ENCODE assay signal across 1 cellular context in the genomic region with DNA sequence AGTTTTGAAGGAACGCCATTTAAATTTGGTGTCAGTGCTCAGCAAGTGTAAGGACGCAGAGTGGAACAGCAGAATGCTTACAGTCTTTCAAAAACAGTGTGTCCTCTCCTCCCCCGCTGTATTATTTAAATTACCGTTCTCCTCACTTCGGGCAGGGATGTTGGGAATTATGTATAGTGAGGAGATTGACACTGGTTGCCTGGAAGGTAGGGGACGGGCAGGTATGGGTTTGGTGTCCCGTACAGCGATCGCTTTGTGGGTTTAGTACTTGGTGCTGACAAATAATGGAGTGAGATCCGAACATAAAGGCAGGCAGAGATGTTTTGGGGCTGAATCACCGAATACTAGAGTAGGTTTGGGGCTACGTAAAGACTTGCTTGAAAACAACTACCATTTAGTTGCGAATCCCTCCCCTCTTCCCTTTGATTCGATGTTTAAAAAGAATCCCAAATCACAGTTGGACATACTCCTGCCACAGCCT.
TF ChIP-seq lines count a peak whose summit lies in the region.

No MANE protein-coding gene starts in this region.

TF ChIP-seq in SK-N-SH treated with all-trans-retinoic acid at 6 μM for 48 hours, 23 proteins besides CTCF, POLR2A, EP300 and RAD21 (continued from another document):
- TF ChIP-seq CSRNP3 (CRISPR knock-in tag; IDR thresholded peaks at IDR 0.05) (no peak), OSR1 (CRISPR knock-in tag; IDR thresholded peaks at IDR 0.05) (no peak), PPARA (CRISPR knock-in tag; IDR thresholded peaks at IDR 0.05; ENCODE audit: borderline replicate concordance) (no peak), TOX (CRISPR knock-in tag; IDR thresholded peaks at IDR 0.05; ENCODE audit: borderline replicate concordance) (no peak), TCF4 (CRISPR knock-in tag; IDR thresholded peaks at IDR 0.05; ENCODE audit: borderline replicate concordance) (no peak), ARNTL (CRISPR knock-in tag; IDR thresholded peaks at IDR 0.05; ENCODE audit: borderline replicate concordance, low read depth) (no peak), ZNF8 (CRISPR knock-in tag; IDR thresholded peaks at IDR 0.05) (no peak), ISL1 (CRISPR knock-in tag; IDR thresholded peaks at IDR 0.05) (no peak), ZC3H10 (CRISPR knock-in tag; IDR thresholded peaks at IDR 0.05) (no peak)
- TF ChIP-seq, protein P1, sequence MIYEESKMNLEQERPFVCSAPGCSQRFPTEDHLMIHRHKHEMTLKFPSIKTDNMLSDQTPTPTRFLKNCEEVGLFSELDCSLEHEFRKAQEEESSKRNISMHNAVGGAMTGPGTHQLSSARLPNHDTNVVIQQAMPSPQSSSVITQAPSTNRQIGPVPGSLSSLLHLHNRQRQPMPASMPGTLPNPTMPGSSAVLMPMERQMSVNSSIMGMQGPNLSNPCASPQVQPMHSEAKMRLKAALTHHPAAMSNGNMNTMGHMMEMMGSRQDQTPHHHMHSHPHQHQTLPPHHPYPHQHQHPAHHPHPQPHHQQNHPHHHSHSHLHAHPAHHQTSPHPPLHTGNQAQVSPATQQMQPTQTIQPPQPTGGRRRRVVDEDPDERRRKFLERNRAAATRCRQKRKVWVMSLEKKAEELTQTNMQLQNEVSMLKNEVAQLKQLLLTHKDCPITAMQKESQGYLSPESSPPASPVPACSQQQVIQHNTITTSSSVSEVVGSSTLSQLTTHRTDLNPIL (CRISPR knock-in tag; IDR thresholded peaks at IDR 0.05; ENCODE audit: low read depth) = no peak
